ENCODE assay signal across 18 cellular contexts in the genomic region with DNA sequence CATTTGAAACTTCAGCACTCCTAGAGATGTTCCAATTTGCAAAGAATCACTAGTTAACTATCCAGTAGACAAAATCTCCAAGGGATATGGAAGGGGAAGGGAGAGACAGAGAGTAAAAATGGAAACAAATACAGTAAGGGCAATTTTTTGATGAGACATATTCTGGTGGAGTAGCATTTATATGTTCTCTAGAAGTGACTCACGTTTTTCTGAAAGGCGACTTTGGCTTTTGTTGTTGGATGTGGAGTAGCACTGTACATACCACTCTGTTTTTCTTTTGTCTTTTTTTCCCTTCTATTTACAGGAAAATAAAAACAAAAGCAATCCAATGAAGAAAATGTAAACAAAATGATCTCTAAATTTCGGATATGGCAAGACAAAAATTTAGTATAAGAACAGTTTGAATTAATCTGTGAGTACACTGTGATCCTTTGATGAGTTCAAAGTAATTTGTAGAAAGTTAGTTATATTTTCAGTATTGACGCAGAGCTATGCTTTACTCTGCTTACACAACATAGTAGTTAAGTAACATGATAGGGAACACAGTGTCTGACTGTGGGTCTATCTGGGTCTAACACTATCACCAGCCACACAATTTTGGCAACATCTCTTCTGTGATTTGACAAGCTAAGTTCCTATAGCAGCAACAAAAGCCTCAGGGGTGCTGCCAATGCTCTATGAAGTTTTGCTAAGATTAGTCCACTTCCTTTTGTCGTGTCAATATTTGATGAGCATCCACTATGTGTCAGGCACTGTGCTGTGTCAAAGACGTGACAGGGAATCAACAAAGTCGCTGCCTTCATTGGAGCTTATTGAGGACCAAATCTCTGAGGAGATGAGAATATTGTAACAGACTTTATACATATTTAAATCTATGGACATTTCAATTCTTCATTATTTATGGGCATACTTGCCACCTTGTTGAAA. TPM values are rescaled to one million over a fixed set of nuclear protein-coding genes. Genes with fewer than 3 reads are reported as not detected.
"Had no signal": no experiment of that assay in that cellular context is flagged by ENCODE, and none has a peak within 500 bp of the region (broad histone marks: within the 10 kb centered on the region; RNA-seq: fewer than 3 reads in every experiment).

No MANE protein-coding gene starts in this region.

- H3K4me3 ChIP-seq: esophagus squamous epithelium, heart right ventricle, prostate gland, skin epidermis, thoracic aorta, upper lobe of left lung had no signal

- H3K27me3 Mint-ChIP-seq: memory B cell had no signal

- H3K9me3 Mint-ChIP-seq: immature natural killer cell; memory B cell; T-helper 2 cell treated with Interferon-gamma antibody and Interleukin-4, amounts not matched to agents 5 μg/mL and 100 μg/mL, for 36 hours had no signal

- H3K9me3 ChIP-seq: esophagus squamous epithelium, heart right ventricle, prostate gland, SK-N-SH, thoracic aorta, upper lobe of left lung had no signal

- H3K36me3 ChIP-seq: brain microvascular endothelial cell, esophagus squamous epithelium, heart right ventricle, prostate gland, thoracic aorta, upper lobe of left lung had no signal

- DNase-seq: activated CD4-positive, alpha-beta T cell treated with anti-CD3 and anti-CD28 coated beads for 4 hours; activated gamma-delta T cell treated with Interleukin-2 at 50 U/mL for 16 hours; anterior cingulate cortex; brain microvascular endothelial cell; effector CD8-positive, alpha-beta T cell; esophagus squamous epithelium; heart right ventricle; immature natural killer cell; right cardiac atrium; SK-N-SH; upper lobe of left lung had no signal

- H3K4me1 ChIP-seq: esophagus squamous epithelium, prostate gland had no signal

- H3K27ac Mint-ChIP-seq: memory B cell; T-helper 2 cell treated with Interferon-gamma antibody and Interleukin-4, amounts not matched to agents 5 μg/mL and 100 μg/mL, for 36 hours had no signal

- H3K27ac ChIP-seq: brain microvascular endothelial cell, esophagus squamous epithelium, heart right ventricle, prostate gland, skin epidermis, thoracic aorta, upper lobe of left lung had no signal

- ATAC-seq: heart right ventricle, right cardiac atrium had no signal

- H3K27me3 ChIP-seq: upper lobe of left lung had no signal

- H3K4me3 Mint-ChIP-seq: immature natural killer cell; memory B cell; neural crest cell; T-helper 2 cell treated with Interferon-gamma antibody and Interleukin-4, amounts not matched to agents 5 μg/mL and 100 μg/mL, for 36 hours had no signal

- H3K36me3 Mint-ChIP-seq: memory B cell had no signal

RNA-seq across cellular contexts. Expression of a gene that starts 27.3 kb away (rescaled TPM):
- total RNA-seq: neural crest cell, osteoblast had no signal
